ENCODE assay signal across 30 cellular contexts in the genomic region with DNA sequence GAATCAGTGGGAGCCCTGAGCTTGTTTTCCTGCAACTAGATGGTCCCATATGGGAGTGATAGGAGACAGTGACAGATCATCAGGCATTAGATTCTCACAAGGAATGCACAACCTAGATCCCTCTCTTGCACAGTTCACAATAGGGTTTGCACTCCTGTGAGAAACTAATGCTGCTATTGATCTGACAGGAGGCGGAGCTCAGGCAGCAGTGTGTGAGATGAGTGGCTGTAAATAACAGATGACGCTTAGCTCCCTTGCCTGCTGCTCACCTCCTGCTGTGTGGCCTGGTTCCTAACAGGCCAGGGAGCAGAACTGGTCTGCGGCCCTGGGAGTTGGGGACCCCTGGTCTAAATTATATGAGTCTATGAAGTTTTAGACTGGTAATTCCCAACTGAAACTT. TPM values are rescaled to one million over a fixed set of nuclear protein-coding genes. Genes with fewer than 3 reads are reported as not detected.
DNase-seq lines count a peak whose midpoint lies in the region; ATAC-seq, FAIRE-seq and TF ChIP-seq lines count a peak whose summit lies in the region.
"Had no signal": no experiment of that assay in that cellular context is flagged by ENCODE, and none has a peak within 500 bp of the region (broad histone marks: within the 10 kb centered on the region; RNA-seq: fewer than 3 reads in every experiment).

No MANE protein-coding gene starts in this region.

- H3K4me3 Mint-ChIP-seq in T-helper 1 cell treated with Interleukin-12 subunit alpha and Interleukin-12 subunit beta and Interleukin-4 antibody, amounts not matched to agents 30 μg/mL and 1 μg/mL, for 36 hours: no peak overlapping the region
- no peak overlapping the region for H3K4me3 Mint-ChIP-seq in naive thymus-derived CD8-positive, alpha-beta T cell

- in situ Hi-C loops in HepG2 (cut with HindIII; ENCODE audit: extremely low pct_ligation_motif_present, low pct_unique_long_range_greater_than_20kb): no loop called here

- H3K4me1 ChIP-seq in PC-3 (ENCODE audit: insufficient read depth, low read length): peaks cover 29% of the 10 kb centered on the region
- H3K4me1 ChIP-seq in HepG2 (ENCODE audit: insufficient read depth, low read length): peaks cover 31% of the 10 kb centered on the region

- DNase-seq in T-helper 1 cell: no peak
- DNase-seq in NCI-H82 treated with DMSO at 0.1 percent for 48 hours (lab: John Stamatoyannopoulos, UW; ENCODE audit: unreplicated experiment): peak; percentile 61
- DNase-seq in naive thymus-derived CD8-positive, alpha-beta T cell: no peak
- DNase-seq in PC-3: no peak
- no peak for DNase-seq in HepG2 (ENCODE audit: low spot score)
- DNase-seq in activated CD8-positive, alpha-beta memory T cell treated with anti-CD3 and anti-CD28 coated beads for 24 hours: no peak
- DNase-seq: 8988T; activated CD4-positive, alpha-beta T cell treated with anti-CD3 and anti-CD28 coated beads for 36 hours; activated naive CD4-positive, alpha-beta T cell treated with Interleukin-2 at 50 U/mL for 16 hours; activated T-cell treated with anti-CD3 and anti-CD28 coated beads, Interleukin-2, amount 50 U/mL, for 4 hours; amniotic stem cell; immature natural killer cell; MG63; NCI-H1417 treated with DMSO at 0.1 percent for 48 hours; SIG-M5; stimulated activated CD4-positive, alpha-beta T cell treated with anti-CD3 and anti-CD28 coated beads, Interleukin-12 subunit alpha, Interleukin-12 subunit beta, amount 100 ng/mL, for 4 hours; stimulated activated CD4-positive, alpha-beta T cell treated with anti-CD3 and anti-CD28 coated beads, Interleukin-4, amount 100 ng/mL, for 24 hours; SW 1271; thyroid gland had no signal

- H3K27ac ChIP-seq in PC-3 (ENCODE audit: low read length): no peak overlapping the region
- no peak overlapping the region for H3K27ac ChIP-seq in HepG2 (ENCODE audit: extremely low read length, insufficient read depth, low read length)
- H3K27ac ChIP-seq: coronary artery, hepatocyte, right atrium auricular region, thyroid gland had no signal

- POLR2A ChIA-PET in naive thymus-derived CD8-positive, alpha-beta T cell (lab: Charles Lee): no interaction called here
- POLR2A ChIA-PET in PC-3 (lab: Charles Lee; ENCODE audit: unreplicated experiment) (no interaction called here), HepG2 (lab: Yijun Ruan, JAX) (interaction anchor here (1.0 kb wide), 1 partner anchor 70 kb away, joined by 3 read pairs; the partner anchor contains the start of gene UMAD1)

- BruUV-seq in PC-3 (replicated peaks; lab: Mats Ljungman, UMichigan) (no TSS peak), HepG2 (replicated peaks; lab: Mats Ljungman, UMichigan) (no TSS peak)

- no peaks in the 10 kb centered on the region for H3K9me3 ChIP-seq in PC-3 (ENCODE audit: low read length)
- no peaks in the 10 kb centered on the region for H3K9me3 ChIP-seq in HepG2 (ENCODE audit: low read length)
- H3K9me3 ChIP-seq: MG63, right atrium auricular region, thyroid gland had no signal

- H3K4me3 ChIP-seq in PC-3 (ENCODE audit: low read length) (no peak overlapping the region), HepG2 (replicated peaks in 1 of 3; ENCODE audit: insufficient read depth in 1 of 3, low read depth in 2 of 3, low read length in 3 of 3) (no peak overlapping the region)
- H3K4me3 ChIP-seq: coronary artery, hepatocyte, MG63, right atrium auricular region, thyroid gland had no signal

- ATAC-seq in naive thymus-derived CD8-positive, alpha-beta T cell: no peak
- ATAC-seq in HG03159 (IDR thresholded peaks at IDR 0.05; ENCODE audit: unreplicated experiment) (no peak), PC-3 (no peak), HepG2 (no peak)
- ATAC-seq: activated CD4-positive, alpha-beta T cell treated with anti-CD3 and anti-CD28 coated beads for 36 hours; activated T-cell treated with anti-CD3 and anti-CD28 coated beads, Interleukin-2, amount 50 U/mL, for 4 hours; esophagus mucosa; HCT116; left lobe of liver had no signal

- TF ChIP-seq RAD21 in HepG2 (CRISPR knock-in tag; IDR thresholded peaks at IDR 0.05): no peak

- H2AFZ ChIP-seq in PC-3 (ENCODE audit: low read length): no peak overlapping the region
- no peak overlapping the region for H2AFZ ChIP-seq in HepG2 (ENCODE audit: low read length)
- H2AFZ ChIP-seq: hepatocyte had no signal

- no peak overlapping the region for H3K9ac ChIP-seq in PC-3 (ENCODE audit: low read length)
- no peak overlapping the region for H3K9ac ChIP-seq in HepG2 (ENCODE audit: insufficient read depth, low read depth, low read length)

- no peaks in the 10 kb centered on the region for H4K20me1 ChIP-seq in PC-3 (ENCODE audit: low read length)
- H4K20me1 ChIP-seq in HepG2 (ENCODE audit: insufficient read depth, low read length): no peaks in the 10 kb centered on the region

- intact Hi-C loops in PC-3 (cut with micrococcal nuclease) (no loop called here), HepG2 (cut with micrococcal nuclease; ENCODE audit: unreplicated experiment) (no loop called here)

- no peaks in the 10 kb centered on the region for H3K9me2 ChIP-seq in PC-3 (replicated peaks; ENCODE audit: low read length)

- H3K79me2 ChIP-seq in PC-3 (ENCODE audit: low read length) (peaks cover 73% of the 10 kb centered on the region), HepG2 (ENCODE audit: insufficient read depth, low read length) (peaks cover 49% of the 10 kb centered on the region)

- H3K4me1 Mint-ChIP-seq in T-helper 1 cell treated with Interleukin-12 subunit alpha and Interleukin-12 subunit beta and Interleukin-4 antibody, amounts not matched to agents 30 μg/mL and 1 μg/mL, for 36 hours (ENCODE audit: low read depth): peaks cover 36% of the 10 kb centered on the region
- peaks cover 16 to 43% (median 36%) of the 10 kb centered on the region in 4 donors for H3K4me1 Mint-ChIP-seq in naive thymus-derived CD8-positive, alpha-beta T cell

- H3K27me3 ChIP-seq in PC-3 (ENCODE audit: low read length) (no peaks in the 10 kb centered on the region), HepG2 (ENCODE audit: control insufficient read depth in 1 of 2, insufficient read depth in 2 of 2, low read length in 2 of 2) (no peaks in the 10 kb centered on the region)
- H3K27me3 ChIP-seq: hepatocyte, MG63, right atrium auricular region, thyroid gland had no signal

- H3K4me2 ChIP-seq in PC-3 (ENCODE audit: low read length): no peak overlapping the region
- H3K4me2 ChIP-seq in HepG2 (ENCODE audit: low read depth, low read length): no peak overlapping the region
- H3K4me2 ChIP-seq: hepatocyte had no signal

- TF ChIP-seq CTCF in PC-3 (conservative IDR thresholded peaks at IDR 0.05; ENCODE audit: low read depth, low read length) (no peak), HepG2 (CRISPR knock-in tag; IDR thresholded peaks at IDR 0.05) (no peak)

- H3K27me3 Mint-ChIP-seq in T-helper 1 cell treated with Interleukin-12 subunit alpha and Interleukin-12 subunit beta and Interleukin-4 antibody, amounts not matched to agents 30 μg/mL and 1 μg/mL, for 36 hours (ENCODE audit: low read depth): no peaks in the 10 kb centered on the region
- H3K27me3 Mint-ChIP-seq in naive thymus-derived CD8-positive, alpha-beta T cell: no peaks in the 10 kb centered on the region
- H3K27me3 Mint-ChIP-seq: activated CD4-positive, alpha-beta T cell treated with anti-CD3 and anti-CD28 coated beads for 36 hours; stimulated activated naive CD8-positive, alpha-beta T cell treated with anti-CD3 and anti-CD28 coated beads, Interleukin-15, Interleukin-2, amounts not matched to agents 100 ng/mL and 50 ng/mL, for 24 hours had no signal

- FAIRE-seq in HepG2 (lab: Jason Lieb, UNC): no peak
- FAIRE-seq: bronchial epithelial cell, frontal cortex had no signal

- 0 out of 2 replicates have a peak, but pooled peaks cover 6% of the 10 kb centered on the region for H3K36me3 ChIP-seq in PC-3 (ENCODE audit: low read depth, low read length)
- peaks cover 2 to 21% of the 10 kb centered on the region in 2 experiments; a peak in 3 of 5 replicates for H3K36me3 ChIP-seq in HepG2 (replicated peaks in 1 of 2; ENCODE audit: control insufficient read depth in 1 of 2, insufficient read depth in 2 of 2, low read length in 2 of 2)
- H3K36me3 ChIP-seq: thyroid gland had no signal

- no peaks in the 10 kb centered on the region for H3K9me3 Mint-ChIP-seq in T-helper 1 cell treated with Interleukin-12 subunit alpha and Interleukin-12 subunit beta and Interleukin-4 antibody, amounts not matched to agents 30 μg/mL and 1 μg/mL, for 36 hours
- H3K9me3 Mint-ChIP-seq in naive thymus-derived CD8-positive, alpha-beta T cell: no peaks in the 10 kb centered on the region
- H3K9me3 Mint-ChIP-seq: activated T-cell treated with anti-CD3 and anti-CD28 coated beads, Interleukin-2, amount 50 U/mL, for 4 hours; immature natural killer cell; stimulated activated naive CD8-positive, alpha-beta T cell treated with anti-CD3 and anti-CD28 coated beads, Interleukin-15, Interleukin-2, amounts not matched to agents 100 ng/mL and 50 ng/mL, for 24 hours had no signal

- no peak for TF ChIP-seq POLR2A in HepG2 (IDR thresholded peaks at IDR 0.05; ENCODE audit: insufficient read depth in 1 of 2, low read depth in 2 of 2, low read length in 2 of 2)

- no peak for TF ChIP-seq EP300 in HepG2 (IDR thresholded peaks at IDR 0.05; ENCODE audit: low read depth in 2 of 2, low read length in 2 of 2)
- TF ChIP-seq EP300 in HepG2 (CRISPR knock-in tag; IDR thresholded peaks at IDR 0.05; ENCODE audit: borderline replicate concordance): no peak

- CTCF ChIA-PET in PC-3 (lab: Charles Lee) (no interaction called here), HepG2 (lab: Yijun Ruan, JAX; ENCODE audit: low intra/inter-chr PET ratio, low total read pairs) (no interaction called here)

- peak overlapping the region; percentile 66 for H3K27ac Mint-ChIP-seq in T-helper 1 cell treated with Interleukin-12 subunit alpha and Interleukin-12 subunit beta and Interleukin-4 antibody, amounts not matched to agents 30 μg/mL and 1 μg/mL, for 36 hours
- peak overlapping the region in 9 of 10 donors; percentile 24 to 94 (median 89) for H3K27ac Mint-ChIP-seq in naive thymus-derived CD8-positive, alpha-beta T cell
- H3K27ac Mint-ChIP-seq: activated CD4-positive, alpha-beta T cell treated with anti-CD3 and anti-CD28 coated beads for 36 hours; stimulated activated naive CD8-positive, alpha-beta T cell treated with anti-CD3 and anti-CD28 coated beads, Interleukin-15, Interleukin-2, amounts not matched to agents 100 ng/mL and 50 ng/mL, for 24 hours had no signal

- peaks cover 24% of the 10 kb centered on the region for H3K36me3 Mint-ChIP-seq in T-helper 1 cell treated with Interleukin-12 subunit alpha and Interleukin-12 subunit beta and Interleukin-4 antibody, amounts not matched to agents 30 μg/mL and 1 μg/mL, for 36 hours (ENCODE audit: low read depth)
- peaks cover 0 to 27% (median 18%) of the 10 kb centered on the region in 3 donors for H3K36me3 Mint-ChIP-seq in naive thymus-derived CD8-positive, alpha-beta T cell

- H3F3A ChIP-seq in PC-3 (ENCODE audit: low read length, unreplicated experiment): peaks cover 3% of the 10 kb centered on the region

- WGBS in HepG2 (ENCODE audit: low lambda C conversion rate): 83% methylated on average over 3 of the region's 3 CpGs

RNA-seq across cellular contexts. Expression of gene MIOS, which starts 3.9 kb away (rescaled TPM):
- 10 to 100 TPM; 35.2 to 37.7 TPM for total RNA-seq in naive thymus-derived CD8-positive, alpha-beta T cell
- 10 to 100 TPM; 15.6 to 23.5 (median 19.7) TPM for polyA plus RNA-seq in naive thymus-derived CD8-positive, alpha-beta T cell
- total RNA-seq in PC-3 (2014; rRNA removed) (18.6 and 26.6 TPM in 2 replicates), HepG2 (2016; rRNA removed; fragmentation: Illumina TruSeq; extraction: Trizol) (33.5 and 36.2 TPM in 2 replicates)
- total RNA-seq in HepG2 (2016; cell fraction: cytosol; rRNA removed; fragmentation: Illumina TruSeq; extraction: Trizol; ENCODE audit: low read depth): 11.4 and 12.2 TPM in 2 replicates
- 31.5 and 33.8 TPM in 2 replicates for total RNA-seq in HepG2 (2016; cell fraction: insoluble cytoplasmic fraction; rRNA removed; fragmentation: Illumina TruSeq; extraction: Trizol)
- 18.8 and 19.9 TPM in 2 replicates for total RNA-seq in HepG2 (2016; cell fraction: membrane; rRNA removed; fragmentation: Illumina TruSeq; extraction: Trizol)
- total RNA-seq in HepG2 (2016; cell fraction: nucleus; rRNA removed; fragmentation: Illumina TruSeq; extraction: Trizol): 39.3 and 42.7 TPM in 2 replicates
- polyA plus RNA-seq in HepG2 (2011; rRNA removed): 11.8 and 15.2 TPM in 2 replicates
- polyA plus RNA-seq in HepG2 (2011; cell fraction: cytosol; rRNA removed): 5.7 and 8.9 TPM in 2 replicates
- polyA plus RNA-seq in HepG2 (2011; cell fraction: nucleus; rRNA removed): 8.6 and 10.4 TPM in 2 replicates
- polyA plus RNA-seq in HepG2 (2012): 9.7 and 10.5 TPM in 2 replicates
- 6.4 and 7.1 TPM in 2 replicates for polyA plus RNA-seq in HepG2 (2016; cell fraction: cytosol; fragmentation: Illumina TruSeq; extraction: Trizol; ENCODE audit: low read depth)
- polyA plus RNA-seq in HepG2 (2016; cell fraction: insoluble cytoplasmic fraction; fragmentation: Illumina TruSeq; extraction: Trizol; ENCODE audit: low read depth): 19.7 and 23.4 TPM in 2 replicates
- polyA plus RNA-seq in HepG2 (2016; cell fraction: membrane; fragmentation: Illumina TruSeq; extraction: Trizol; ENCODE audit: low read depth): 7.5 and 8.1 TPM in 2 replicates
- 24.2 and 27.0 TPM in 2 replicates for polyA plus RNA-seq in HepG2 (2016; cell fraction: nucleus; fragmentation: Illumina TruSeq; extraction: Trizol; ENCODE audit: insufficient read depth, low read depth)
- polyA minus RNA-seq in HepG2 (2011; rRNA and poly(A)+ RNA removed; ENCODE audit: low replicate concordance): 8.8 and 16.3 TPM in 2 replicates
- polyA minus RNA-seq in HepG2 (2011; cell fraction: cytosol; rRNA and poly(A)+ RNA removed): 9.5 and 13.8 TPM in 2 replicates
- polyA minus RNA-seq in HepG2 (2011; cell fraction: nucleus; rRNA and poly(A)+ RNA removed): 78.3 and 78.4 TPM in 2 replicates

RNA-seq across cellular contexts. Expression of gene COL28A1, which starts 34.9 kb away (rescaled TPM):
- under 1 TPM; 0.33 to 0.91 TPM for total RNA-seq in naive thymus-derived CD8-positive, alpha-beta T cell
- not detected for polyA plus RNA-seq in naive thymus-derived CD8-positive, alpha-beta T cell
- total RNA-seq in PC-3 (2014; rRNA removed) (0.26 TPM in 1 of 2 replicates, not detected in the other), HepG2 (2016; rRNA removed; fragmentation: Illumina TruSeq; extraction: Trizol) (0.07 TPM in 1 of 2 replicates, not detected in the other)
- total RNA-seq in HepG2 (2016; cell fraction: cytosol; rRNA removed; fragmentation: Illumina TruSeq; extraction: Trizol; ENCODE audit: low read depth): not detected in 2 replicates
- total RNA-seq in HepG2 (2016; cell fraction: insoluble cytoplasmic fraction; rRNA removed; fragmentation: Illumina TruSeq; extraction: Trizol): 0.04 TPM in 1 of 2 replicates, not detected in the other
- not detected in 2 replicates for total RNA-seq in HepG2 (2016; cell fraction: membrane; rRNA removed; fragmentation: Illumina TruSeq; extraction: Trizol)
- 0.19 and 0.25 TPM in 2 replicates for total RNA-seq in HepG2 (2016; cell fraction: nucleus; rRNA removed; fragmentation: Illumina TruSeq; extraction: Trizol)
- polyA plus RNA-seq in HepG2 (2011; rRNA removed): 0.07 and 0.15 TPM in 2 replicates
- 0.03 TPM in 1 of 2 replicates, not detected in the other for polyA plus RNA-seq in HepG2 (2011; cell fraction: cytosol; rRNA removed)
- polyA plus RNA-seq in HepG2 (2011; cell fraction: nucleus; rRNA removed): 0.61 and 0.79 TPM in 2 replicates
- 0.08 and 0.13 TPM in 2 replicates for polyA plus RNA-seq in HepG2 (2012)
- polyA plus RNA-seq in HepG2 (2016; cell fraction: cytosol; fragmentation: Illumina TruSeq; extraction: Trizol; ENCODE audit: low read depth): not detected in 2 replicates
- polyA plus RNA-seq in HepG2 (2016; cell fraction: insoluble cytoplasmic fraction; fragmentation: Illumina TruSeq; extraction: Trizol; ENCODE audit: low read depth): not detected in 2 replicates
- polyA plus RNA-seq in HepG2 (2016; cell fraction: membrane; fragmentation: Illumina TruSeq; extraction: Trizol; ENCODE audit: low read depth): not detected in 2 replicates
- 0.11 and 0.25 TPM in 2 replicates for polyA plus RNA-seq in HepG2 (2016; cell fraction: nucleus; fragmentation: Illumina TruSeq; extraction: Trizol; ENCODE audit: insufficient read depth, low read depth)
- polyA minus RNA-seq in HepG2 (2011; rRNA and poly(A)+ RNA removed; ENCODE audit: low replicate concordance): not detected in 2 replicates
- not detected in 2 replicates for polyA minus RNA-seq in HepG2 (2011; cell fraction: cytosol; rRNA and poly(A)+ RNA removed)
- 0.37 and 0.39 TPM in 2 replicates for polyA minus RNA-seq in HepG2 (2011; cell fraction: nucleus; rRNA and poly(A)+ RNA removed)
- total RNA-seq: activated CD4-positive, alpha-beta T cell treated with anti-CD3 and anti-CD28 coated beads for 36 hours; bronchial epithelial cell had no signal
- polyA plus RNA-seq: immature natural killer cell had no signal
